In the genomic region with DNA sequence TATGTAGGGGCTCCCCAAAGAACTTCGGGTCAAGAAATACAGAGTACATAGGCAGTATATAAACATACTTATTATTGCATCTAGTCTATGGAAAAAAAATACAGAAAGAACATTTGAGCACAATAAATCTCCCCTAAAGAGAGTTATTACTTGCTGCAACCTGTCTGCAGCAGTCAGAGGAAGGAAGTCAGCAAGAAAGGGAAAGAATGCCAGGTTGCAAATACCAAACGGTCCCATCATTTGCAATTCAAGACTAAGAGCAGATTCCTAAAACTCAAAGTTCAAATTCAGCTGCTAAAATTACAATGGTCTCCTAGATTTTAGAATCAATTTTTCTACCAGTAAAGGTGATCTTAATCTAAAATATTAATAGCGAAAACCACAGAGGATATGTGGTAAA, we compare ENCODE assay signal across 20 cellular contexts.
A peak's percentile ranks its signal among the peaks of the same experiment; 100 is the strongest.
DNase-seq lines count a peak whose midpoint lies in the region; ATAC-seq, FAIRE-seq and TF ChIP-seq lines count a peak whose summit lies in the region.
"Had no signal": no experiment of that assay in that cellular context is flagged by ENCODE, and none has a peak within 500 bp of the region (broad histone marks: within the 10 kb centered on the region; RNA-seq: fewer than 3 reads in every experiment).

No MANE protein-coding gene starts in this region.

- peak; percentile 40 for FAIRE-seq in endothelial cell of umbilical vein (lab: Jason Lieb, UNC)
- FAIRE-seq: GM12891 had no signal

- no TSS peak for BruUV-seq in endothelial cell of umbilical vein (replicated peaks; lab: Mats Ljungman, UMichigan)

- no peaks in the 10 kb centered on the region for H3F3A ChIP-seq in GM23338 (replicated peaks; ENCODE audit: low read depth)

- CTCF ChIA-PET in endothelial cell of umbilical vein (lab: Charles Lee) = interaction anchor here (1.5 kb wide), 1 partner anchor 10 kb away, joined by 3 read pairs; no protein-coding TSS in a partner anchor

- H3K9me3 Mint-ChIP-seq in GM23338 = no peaks in the 10 kb centered on the region; the same call in 2 of the 3 replicates
- H3K9me3 Mint-ChIP-seq: CD8-positive, alpha-beta T cell; IgD-negative memory B cell had no signal

- peak overlapping the region; percentile 95 for H3K27ac ChIP-seq in GM23338 (ENCODE audit: low read depth)
- H3K27ac ChIP-seq in RWPE2 (ENCODE audit: poor library complexity, severe bottlenecking) = no peak overlapping the region
- no peak overlapping the region for H3K27ac ChIP-seq in endothelial cell of umbilical vein (ENCODE audit: insufficient read depth, low read depth, low read length)
- peak overlapping the region; percentile 42 for H3K27ac ChIP-seq in iPS-18a (ENCODE audit: low read length)
- no peak overlapping the region for H3K27ac ChIP-seq in dorsolateral prefrontal cortex
- no peak overlapping the region for H3K27ac ChIP-seq in esophagus muscularis mucosa (replicated peaks in 1 of 4)
- H3K27ac ChIP-seq: HL-60, Peyer's patch, SJCRH30 had no signal

- intact Hi-C loops in endothelial cell of umbilical vein (cut with micrococcal nuclease) = no loop called here
- intact Hi-C loops in dorsolateral prefrontal cortex (cut with DNase I) = no loop called here
- intact Hi-C loops in esophagus muscularis mucosa (cut with DNase I) = no loop called here

- peak overlapping the region; percentile 19 for H3K4me3 ChIP-seq in GM23338
- no peak overlapping the region for H3K4me3 ChIP-seq in RWPE2 (ENCODE audit: severe bottlenecking)
- no peak overlapping the region for H3K4me3 ChIP-seq in endothelial cell of umbilical vein (replicated peaks in 1 of 3; ENCODE audit: insufficient read depth in 1 of 3, low read depth in 1 of 3, low read length in 3 of 3)
- peak overlapping the region; percentile 25 for H3K4me3 ChIP-seq in iPS-18a (ENCODE audit: low read length)
- H3K4me3 ChIP-seq in dorsolateral prefrontal cortex = no peak overlapping the region
- no peak overlapping the region for H3K4me3 ChIP-seq in esophagus muscularis mucosa
- H3K4me3 ChIP-seq: Peyer's patch, SJCRH30 had no signal

- H3K4me3 Mint-ChIP-seq in GM23338 = peak overlapping the region; percentile 53; the same call in 2 of the 3 replicates
- H3K4me3 Mint-ChIP-seq: CD8-positive, alpha-beta T cell; IgD-negative memory B cell had no signal

- H3K4me1 ChIP-seq in GM23338 (ENCODE audit: insufficient read depth) (peaks cover 47% of the 10 kb centered on the region), RWPE2 (ENCODE audit: insufficient read depth, poor library complexity, severe bottlenecking) (peaks cover 7% of the 10 kb centered on the region), endothelial cell of umbilical vein (ENCODE audit: control insufficient read depth, extremely low read depth, insufficient read depth, low read length) (no peaks in the 10 kb centered on the region), iPS-18a (ENCODE audit: control insufficient read depth, low read depth, low read length) (peaks cover 32% of the 10 kb centered on the region), esophagus muscularis mucosa (no peaks in the 10 kb centered on the region)
- H3K4me1 ChIP-seq: Peyer's patch, SJCRH30 had no signal

- TF ChIP-seq CTCF in GM23338 (conservative IDR thresholded peaks at IDR 0.05; ENCODE audit: low read depth in 2 of 2) (no peak), RWPE2 (IDR thresholded peaks at IDR 0.05; ENCODE audit: poor library complexity, severe bottlenecking) (no peak), endothelial cell of umbilical vein (IDR thresholded peaks at IDR 0.05; ENCODE audit: extremely low read depth in 1 of 2, insufficient read depth in 1 of 2, low read depth in 1 of 2, low read length in 2 of 2) (no peak), dorsolateral prefrontal cortex (IDR thresholded peaks at IDR 0.05 in 54 of 56, conservative IDR thresholded peaks at IDR 0.05 in 2 of 56; ENCODE audit: low read depth in 1 of 56, partially characterized antibody in 56 of 56) (no peak), esophagus muscularis mucosa (IDR thresholded peaks at IDR 0.05) (no peak)

- H3K27ac Mint-ChIP-seq in GM23338 = peak overlapping the region; percentile 88
- H3K27ac Mint-ChIP-seq: CD8-positive, alpha-beta T cell; IgD-negative memory B cell had no signal

- H3K9me3 ChIP-seq in RWPE2 (ENCODE audit: severe bottlenecking) (peaks cover 3% of the 10 kb centered on the region), endothelial cell of umbilical vein (replicated peaks; ENCODE audit: control insufficient read depth, insufficient read depth, low read length) (no peaks in the 10 kb centered on the region), iPS-18a (ENCODE audit: control insufficient read depth, low read depth, low read length) (no peaks in the 10 kb centered on the region), esophagus muscularis mucosa (no peaks in the 10 kb centered on the region)
- H3K9me3 ChIP-seq: Peyer's patch, SJCRH30 had no signal

- peaks cover 50% of the 10 kb centered on the region for H3K4me1 Mint-ChIP-seq in GM23338
- H3K4me1 Mint-ChIP-seq: IgD-negative memory B cell had no signal

- no peaks in the 10 kb centered on the region for H3K9me1 ChIP-seq in endothelial cell of umbilical vein (replicated peaks; ENCODE audit: control insufficient read depth, extremely low read depth, insufficient read depth, low read length)

- 50% methylated on average over 3 of the region's 3 CpGs for WGBS in esophagus muscularis mucosa

- H2AFZ ChIP-seq in GM23338 (no peak overlapping the region), endothelial cell of umbilical vein (ENCODE audit: low read depth, low read length) (no peak overlapping the region)

- H4K20me1 ChIP-seq in GM23338 (replicated peaks; ENCODE audit: insufficient read depth) = no peaks in the 10 kb centered on the region
- H4K20me1 ChIP-seq in endothelial cell of umbilical vein (replicated peaks; ENCODE audit: control insufficient read depth, extremely low read depth, insufficient read depth, low read length) = no peaks in the 10 kb centered on the region

- dilution Hi-C loops in endothelial cell of umbilical vein (cut with MboI; ENCODE audit: extremely low pct_ligation_motif_present, low sequenced_read_pairs) = no loop called here

- TF ChIP-seq EP300 in esophagus muscularis mucosa (IDR thresholded peaks at IDR 0.05) = no peak

- no peaks in the 10 kb centered on the region for H3K9me2 ChIP-seq in GM23338 (ENCODE audit: insufficient read depth)

- H3K36me3 Mint-ChIP-seq in GM23338 (ENCODE audit: low read depth) = no peaks in the 10 kb centered on the region

- H3K79me2 ChIP-seq in GM23338 (replicated peaks; ENCODE audit: insufficient read depth) = no peaks in the 10 kb centered on the region; the same call in 1 of the 2 replicates
- no peaks in the 10 kb centered on the region for H3K79me2 ChIP-seq in endothelial cell of umbilical vein (ENCODE audit: control insufficient read depth, insufficient read depth, low read length)

- H3K4me2 ChIP-seq in GM23338 = peak overlapping the region; percentile 52
- H3K4me2 ChIP-seq in endothelial cell of umbilical vein (ENCODE audit: insufficient read depth, low read length) = no peak overlapping the region

- H3K36me3 ChIP-seq in GM23338 (ENCODE audit: insufficient read depth) (no peaks in the 10 kb centered on the region), RWPE2 (ENCODE audit: low read depth) (no peaks in the 10 kb centered on the region), endothelial cell of umbilical vein (ENCODE audit: control insufficient read depth in 2 of 2, extremely low read depth in 1 of 2, insufficient read depth in 2 of 2, low read length in 2 of 2) (no peaks in the 10 kb centered on the region), iPS-18a (ENCODE audit: control insufficient read depth, low read depth, low read length) (no peaks in the 10 kb centered on the region), esophagus muscularis mucosa (no peaks in the 10 kb centered on the region)
- H3K36me3 ChIP-seq: Peyer's patch, SJCRH30 had no signal

- no peak for TF ChIP-seq POLR2A in endothelial cell of umbilical vein (IDR thresholded peaks at IDR 0.05; ENCODE audit: low read depth, low read length)
- no peak for TF ChIP-seq POLR2A in esophagus muscularis mucosa (IDR thresholded peaks at IDR 0.05; ENCODE audit: low read depth)

- H3K9ac ChIP-seq in endothelial cell of umbilical vein (replicated peaks; ENCODE audit: extremely low read depth, insufficient read depth, low read length) (no peak overlapping the region), iPS-18a (ENCODE audit: low read length) (peak overlapping the region; percentile 25)

- peaks cover 5% of the 10 kb centered on the region for H3K27me3 Mint-ChIP-seq in GM23338 (ENCODE audit: insufficient read depth, low read depth, poor library complexity)
- H3K27me3 Mint-ChIP-seq: IgD-negative memory B cell had no signal

- peak; percentile 76 for DNase-seq in GM23338 (ENCODE audit: low spot score)
- DNase-seq in RWPE2 (ENCODE audit: low spot score) = no peak
- DNase-seq in endothelial cell of umbilical vein (ENCODE audit: low read depth, low spot score) = peak; percentile 8
- DNase-seq in NCI-H146 treated with DMSO at 0.1 percent for 48 hours (lab: John Stamatoyannopoulos, UW; ENCODE audit: unreplicated experiment) = no peak
- DNase-seq in dorsolateral prefrontal cortex = no peak
- no peak for DNase-seq in esophagus muscularis mucosa (ENCODE audit: extremely low spot score)
- DNase-seq: 8988T; AML-193; C1 segment of cervical spinal cord; CD8-positive, alpha-beta T cell; HCEC 1CT; NCI-H187 treated with DMSO at 0.1 percent for 48 hours; NCI-H748 treated with DMSO at 0.1 percent for 48 hours; Peyer's patch; SJCRH30 had no signal

- POLR2A ChIA-PET in endothelial cell of umbilical vein (lab: Charles Lee) = no interaction called here

- H3K27me3 ChIP-seq in GM23338 (ENCODE audit: insufficient read depth) = no peaks in the 10 kb centered on the region
- no peaks in the 10 kb centered on the region for H3K27me3 ChIP-seq in RWPE2 (ENCODE audit: insufficient read depth, poor library complexity, severe bottlenecking)
- no peaks in the 10 kb centered on the region for H3K27me3 ChIP-seq in endothelial cell of umbilical vein (ENCODE audit: control insufficient read depth in 2 of 2, insufficient read depth in 2 of 2, low read length in 2 of 2)
- H3K27me3 ChIP-seq in iPS-18a (ENCODE audit: control insufficient read depth, insufficient read depth, low read length) = no peaks in the 10 kb centered on the region
- no peaks in the 10 kb centered on the region for H3K27me3 ChIP-seq in dorsolateral prefrontal cortex
- H3K27me3 ChIP-seq in esophagus muscularis mucosa = no peaks in the 10 kb centered on the region
- H3K27me3 ChIP-seq: Peyer's patch, SJCRH30 had no signal

- peak; percentile 75 for ATAC-seq in GM23338
- ATAC-seq in RWPE2 (ENCODE audit: low read depth) = peak; percentile 46; the same call in 1 of the 3 replicates
- ATAC-seq in HG03354 (IDR thresholded peaks at IDR 0.05; ENCODE audit: poor library complexity, severe bottlenecking, unreplicated experiment) = no peak
- ATAC-seq: CD8-positive, alpha-beta T cell had no signal

TF ChIP-seq in GM23338, 12 proteins besides CTCF, POLR2A, EP300 and RAD21:
- TF ChIP-seq ZNF114 (CRISPR knock-in tag; IDR thresholded peaks at IDR 0.05) (no peak), NANOG (IDR thresholded peaks at IDR 0.05; ENCODE audit: borderline replicate concordance) (peak; percentile 17; the same call in 1 of the 2 replicates)
TF ChIP-seq in GM23338: peak in this region for 1.

TF ChIP-seq in endothelial cell of umbilical vein, 7 proteins besides CTCF, POLR2A, EP300 and RAD21 (continues in another document):
- TF ChIP-seq JUN (IDR thresholded peaks at IDR 0.05; ENCODE audit: borderline replicate concordance, insufficient read depth, insufficient read length, low read depth) (no peak), GATA2 (IDR thresholded peaks at IDR 0.05; ENCODE audit: insufficient read depth, insufficient read length, low read depth, low read length) (no peak)

Comparison
In these comparisons a context has a peak if more than half of its experiments do, and no peak if none do; other contexts are left out.
1. DNase-seq: peak in GM23338 (single experiment) and endothelial cell of umbilical vein (single experiment); none in RWPE2 (single experiment), NCI-H146 treated with DMSO at 0.1 percent for 48 hours (single experiment), dorsolateral prefrontal cortex (0 of 10) and esophagus muscularis mucosa (single experiment).
2. H3K27ac ChIP-seq: peak in GM23338 (single experiment) and iPS-18a (single experiment); none in RWPE2 (single experiment), endothelial cell of umbilical vein (single experiment), dorsolateral prefrontal cortex (0 of 59) and esophagus muscularis mucosa (0 of 4).
3. H3K4me3 ChIP-seq: peak in GM23338 (single experiment) and iPS-18a (single experiment); none in RWPE2 (single experiment), endothelial cell of umbilical vein (0 of 3), dorsolateral prefrontal cortex (0 of 59) and esophagus muscularis mucosa (0 of 4).